8 cellular contexts compared by ENCODE assay signal in genomic region chr5:170420809-170421412, GRCh38. TPM values are rescaled to one million over a fixed set of nuclear protein-coding genes. Genes with fewer than 3 reads are reported as not detected.
A peak's percentile ranks its signal among the peaks of the same experiment; 100 is the strongest.
DNase-seq lines count a peak whose midpoint lies in the region; ATAC-seq and TF ChIP-seq lines count a peak whose summit lies in the region.

No MANE protein-coding gene starts in this region.

- no peaks in the 10 kb centered on the region for H3K9me3 ChIP-seq in lower lobe of right lung

- no peak overlapping the region for H3K4me3 ChIP-seq in lower lobe of right lung

- TF ChIP-seq CTCF in lower lobe of right lung (IDR thresholded peaks at IDR 0.05) = peak; percentile 80

- no peaks in the 10 kb centered on the region for H3K4me1 ChIP-seq in lower lobe of right lung

- DNase-seq in Daoy (ENCODE audit: low read depth) (peak; percentile 58), NCI-H69 (lab: John Stamatoyannopoulos, UW) (peak; percentile 84), ecto neural progenitor cell (ENCODE audit: low spot score) (peak; percentile 77), lower lobe of right lung (no peak)
- DNase-seq in activated CD4-positive, alpha-beta T cell treated with anti-CD3 and anti-CD28 coated beads, Interleukin-2, amount 50 U/mL, for 24 hours (ENCODE audit: low read depth in 1 of 2, low spot score in 1 of 2) = peak; percentile 20 to 43
- DNase-seq in stimulated activated effector memory CD8-positive, alpha-beta T cell treated with anti-CD3 and anti-CD28 coated beads, Interleukin-12 subunit alpha, Interleukin-12 subunit beta, amount 100 ng/mL, for 72 hours (ENCODE audit: low spot score in 2 of 2) = peak; percentile 39 to 69

- no peaks in the 10 kb centered on the region for H3K36me3 ChIP-seq in lower lobe of right lung

- no peaks in the 10 kb centered on the region for H3K9me3 Mint-ChIP-seq in stimulated activated effector memory CD8-positive, alpha-beta T cell treated with anti-CD3 and anti-CD28 coated beads, Interleukin-12 subunit alpha, Interleukin-12 subunit beta, amount 100 ng/mL, for 72 hours

- no peaks in the 10 kb centered on the region for H3K36me3 Mint-ChIP-seq in stimulated activated effector memory CD8-positive, alpha-beta T cell treated with anti-CD3 and anti-CD28 coated beads, Interleukin-12 subunit alpha, Interleukin-12 subunit beta, amount 100 ng/mL, for 72 hours

- no peak overlapping the region for H3K27ac ChIP-seq in lower lobe of right lung

- H3K27me3 ChIP-seq in lower lobe of right lung (ENCODE audit: low read depth) = peaks cover 13% of the 10 kb centered on the region

- ATAC-seq in HG02884 (IDR thresholded peaks at IDR 0.05; ENCODE audit: unreplicated experiment) = peak; percentile 70
- ATAC-seq in lower lobe of right lung = peak; percentile 73 to 77
- ATAC-seq in stimulated activated effector memory CD8-positive, alpha-beta T cell treated with anti-CD3 and anti-CD28 coated beads, Interleukin-12 subunit alpha, Interleukin-12 subunit beta, amount 100 ng/mL, for 72 hours = peak; percentile 70
- no peak for ATAC-seq in GM19397 (IDR thresholded peaks at IDR 0.05; ENCODE audit: unreplicated experiment)

- H3K4me3 Mint-ChIP-seq in stimulated activated effector memory CD8-positive, alpha-beta T cell treated with anti-CD3 and anti-CD28 coated beads, Interleukin-12 subunit alpha, Interleukin-12 subunit beta, amount 100 ng/mL, for 72 hours = no peak overlapping the region

- peaks cover 5% of the 10 kb centered on the region for H3K4me1 Mint-ChIP-seq in stimulated activated effector memory CD8-positive, alpha-beta T cell treated with anti-CD3 and anti-CD28 coated beads, Interleukin-12 subunit alpha, Interleukin-12 subunit beta, amount 100 ng/mL, for 72 hours

- no peak overlapping the region for H3K27ac Mint-ChIP-seq in stimulated activated effector memory CD8-positive, alpha-beta T cell treated with anti-CD3 and anti-CD28 coated beads, Interleukin-12 subunit alpha, Interleukin-12 subunit beta, amount 100 ng/mL, for 72 hours

- intact Hi-C loops in lower lobe of right lung (cut with DNase I) = no loop called here

RNA-seq across cellular contexts. Expression of gene KCNMB1, which starts 31.7 kb away (rescaled TPM):
- 0.80 and 0.86 TPM in 2 replicates for total RNA-seq in Daoy (2014; rRNA removed; shearing (Covaris generic))
- 2.5 TPM for total RNA-seq in lower lobe of right lung
